ENCODE assay signal across 14 cellular contexts in genomic region chr22:27476729-27477128, GRCh38.
DNase-seq lines count a peak whose midpoint lies in the region; ATAC-seq, FAIRE-seq and TF ChIP-seq lines count a peak whose summit lies in the region.
"Had no signal": no experiment of that assay in that cellular context is flagged by ENCODE, and none has a peak within 500 bp of the region (broad histone marks: within the 10 kb centered on the region; RNA-seq: fewer than 3 reads in every experiment).

No MANE protein-coding gene starts in this region.

- H3K36me3 ChIP-seq in GM23338 (ENCODE audit: insufficient read depth) = no peaks in the 10 kb centered on the region
- no peaks in the 10 kb centered on the region for H3K36me3 ChIP-seq in psoas muscle (ENCODE audit: insufficient read depth in 1 of 2, low read depth in 1 of 2)
- no peaks in the 10 kb centered on the region for H3K36me3 ChIP-seq in small intestine (ENCODE audit: control insufficient read depth in 2 of 2, insufficient read depth in 2 of 2, low read length in 2 of 2)

- TF ChIP-seq CTCF in GM23338 (conservative IDR thresholded peaks at IDR 0.05; ENCODE audit: low read depth in 2 of 2) (no peak), foreskin fibroblast (IDR thresholded peaks at IDR 0.05; ENCODE audit: low read depth, low read length) (no peak), psoas muscle (IDR thresholded peaks at IDR 0.05) (no peak)

- H3K4me3 ChIP-seq in GM23338 (no peak overlapping the region), foreskin fibroblast (ENCODE audit: low read depth in 1 of 2, low read length in 2 of 2) (no peak overlapping the region), psoas muscle (no peak overlapping the region), small intestine (ENCODE audit: low read depth in 1 of 2, low read length in 2 of 2) (no peak overlapping the region)

- no peaks in the 10 kb centered on the region for H3F3A ChIP-seq in GM23338 (replicated peaks; ENCODE audit: low read depth)

- no peak overlapping the region for H3K4me3 Mint-ChIP-seq in GM23338
- H3K4me3 Mint-ChIP-seq: natural killer cell; stimulated activated naive CD8-positive, alpha-beta T cell treated with anti-CD3 and anti-CD28 coated beads, Interleukin-15, Interleukin-2, amounts not matched to agents 100 ng/mL and 50 ng/mL, for 24 hours had no signal

- H3K27ac Mint-ChIP-seq in GM23338 = peak overlapping the region; percentile 71; the same call in 1 of the 2 replicates
- H3K27ac Mint-ChIP-seq: natural killer cell; stimulated activated naive CD8-positive, alpha-beta T cell treated with anti-CD3 and anti-CD28 coated beads, Interleukin-15, Interleukin-2, amounts not matched to agents 100 ng/mL and 50 ng/mL, for 24 hours had no signal

- ATAC-seq in GM23338 (no peak), psoas muscle (peak; percentile 23 to 67 (median 58)), HG02885 (IDR thresholded peaks at IDR 0.05; ENCODE audit: poor library complexity, unreplicated experiment) (no peak), HG03439 (IDR thresholded peaks at IDR 0.05; ENCODE audit: unreplicated experiment) (no peak)
- ATAC-seq: natural killer cell had no signal

- H3K27me3 ChIP-seq in GM23338 (ENCODE audit: insufficient read depth) = no peaks in the 10 kb centered on the region
- H3K27me3 ChIP-seq in psoas muscle (ENCODE audit: insufficient read depth in 3 of 3, low read length in 2 of 3) = no peaks in the 10 kb centered on the region
- H3K27me3 ChIP-seq in small intestine (ENCODE audit: control insufficient read depth in 2 of 2, insufficient read depth in 2 of 2, low read length in 2 of 2) = no peaks in the 10 kb centered on the region

- H3K79me2 ChIP-seq in GM23338 (replicated peaks; ENCODE audit: insufficient read depth) = no peaks in the 10 kb centered on the region

- peaks cover 53% of the 10 kb centered on the region for H3K4me1 Mint-ChIP-seq in GM23338
- H3K4me1 Mint-ChIP-seq: natural killer cell had no signal

- no peak for FAIRE-seq in small intestine (lab: Jason Lieb, UNC)

- DNase-seq in GM23338 (ENCODE audit: low spot score) (no peak), SW480 (ENCODE audit: low spot score) (peak; percentile 71), foreskin fibroblast (peak; percentile 70 to 78), psoas muscle (no peak), small intestine (no peak)
- DNase-seq in stimulated activated CD4-positive, alpha-beta T cell treated with anti-CD3 and anti-CD28 coated beads, Interleukin-4, amount 100 ng/mL, for 1 hour = no peak
- DNase-seq: activated CD4-positive, alpha-beta T cell treated with anti-CD3 and anti-CD28 coated beads, Interleukin-2, amount 50 U/mL, for 1 hour; activated naive CD4-positive, alpha-beta T cell; COR-L47; natural killer cell; NCI-H2227 treated with DMSO at 0.1 percent for 48 hours had no signal

- H3K9me3 Mint-ChIP-seq in GM23338 = peaks cover 3% of the 10 kb centered on the region; the same call in 1 of the 3 replicates
- H3K9me3 Mint-ChIP-seq: natural killer cell; stimulated activated naive CD8-positive, alpha-beta T cell treated with anti-CD3 and anti-CD28 coated beads, Interleukin-15, Interleukin-2, amounts not matched to agents 100 ng/mL and 50 ng/mL, for 24 hours had no signal

- WGBS in psoas muscle, 3 donors = 74 to 82% (median 79%) methylated on average over 8 of the region's 8 CpGs
- WGBS in small intestine, 3 donors = 26 to 67% (median 53%) methylated on average over 8 of the region's 8 CpGs

- no peaks in the 10 kb centered on the region for H3K9me2 ChIP-seq in GM23338 (ENCODE audit: insufficient read depth)

- peak overlapping the region; percentile 38; the same call in 1 of the 2 replicates for H2AFZ ChIP-seq in GM23338

- intact Hi-C loops in psoas muscle (cut with DNase I) = no loop called here

- H3K9me3 ChIP-seq in psoas muscle = no peaks in the 10 kb centered on the region
- H3K9me3 ChIP-seq in small intestine (ENCODE audit: control insufficient read depth, low read depth) = no peaks in the 10 kb centered on the region

- H3K36me3 Mint-ChIP-seq in GM23338 (ENCODE audit: low read depth) = no peaks in the 10 kb centered on the region
- H3K36me3 Mint-ChIP-seq: natural killer cell had no signal

- H3K4me1 ChIP-seq in GM23338 (ENCODE audit: insufficient read depth) (peaks cover 31% of the 10 kb centered on the region), psoas muscle (no peaks in the 10 kb centered on the region), small intestine (ENCODE audit: control insufficient read depth in 2 of 2, insufficient read depth in 1 of 2, low read depth in 1 of 2, low read length in 1 of 2) (no peaks in the 10 kb centered on the region)

- no peaks in the 10 kb centered on the region for H4K20me1 ChIP-seq in GM23338 (replicated peaks; ENCODE audit: insufficient read depth)

- H3K27ac ChIP-seq in GM23338 (ENCODE audit: low read depth) = no peak overlapping the region
- no peak overlapping the region for H3K27ac ChIP-seq in psoas muscle
- no peak overlapping the region for H3K27ac ChIP-seq in small intestine (ENCODE audit: low read depth in 1 of 2, low read length in 1 of 2)

- H3K27me3 Mint-ChIP-seq in GM23338 (ENCODE audit: insufficient read depth, low read depth, poor library complexity) = peaks cover 11% of the 10 kb centered on the region
- H3K27me3 Mint-ChIP-seq: stimulated activated naive CD8-positive, alpha-beta T cell treated with anti-CD3 and anti-CD28 coated beads, Interleukin-15, Interleukin-2, amounts not matched to agents 100 ng/mL and 50 ng/mL, for 24 hours had no signal

- no peak overlapping the region for H3K4me2 ChIP-seq in GM23338

TF ChIP-seq in GM23338, 12 proteins besides CTCF, POLR2A, EP300 and RAD21 (continues in another document):
- TF ChIP-seq, protein P1, sequence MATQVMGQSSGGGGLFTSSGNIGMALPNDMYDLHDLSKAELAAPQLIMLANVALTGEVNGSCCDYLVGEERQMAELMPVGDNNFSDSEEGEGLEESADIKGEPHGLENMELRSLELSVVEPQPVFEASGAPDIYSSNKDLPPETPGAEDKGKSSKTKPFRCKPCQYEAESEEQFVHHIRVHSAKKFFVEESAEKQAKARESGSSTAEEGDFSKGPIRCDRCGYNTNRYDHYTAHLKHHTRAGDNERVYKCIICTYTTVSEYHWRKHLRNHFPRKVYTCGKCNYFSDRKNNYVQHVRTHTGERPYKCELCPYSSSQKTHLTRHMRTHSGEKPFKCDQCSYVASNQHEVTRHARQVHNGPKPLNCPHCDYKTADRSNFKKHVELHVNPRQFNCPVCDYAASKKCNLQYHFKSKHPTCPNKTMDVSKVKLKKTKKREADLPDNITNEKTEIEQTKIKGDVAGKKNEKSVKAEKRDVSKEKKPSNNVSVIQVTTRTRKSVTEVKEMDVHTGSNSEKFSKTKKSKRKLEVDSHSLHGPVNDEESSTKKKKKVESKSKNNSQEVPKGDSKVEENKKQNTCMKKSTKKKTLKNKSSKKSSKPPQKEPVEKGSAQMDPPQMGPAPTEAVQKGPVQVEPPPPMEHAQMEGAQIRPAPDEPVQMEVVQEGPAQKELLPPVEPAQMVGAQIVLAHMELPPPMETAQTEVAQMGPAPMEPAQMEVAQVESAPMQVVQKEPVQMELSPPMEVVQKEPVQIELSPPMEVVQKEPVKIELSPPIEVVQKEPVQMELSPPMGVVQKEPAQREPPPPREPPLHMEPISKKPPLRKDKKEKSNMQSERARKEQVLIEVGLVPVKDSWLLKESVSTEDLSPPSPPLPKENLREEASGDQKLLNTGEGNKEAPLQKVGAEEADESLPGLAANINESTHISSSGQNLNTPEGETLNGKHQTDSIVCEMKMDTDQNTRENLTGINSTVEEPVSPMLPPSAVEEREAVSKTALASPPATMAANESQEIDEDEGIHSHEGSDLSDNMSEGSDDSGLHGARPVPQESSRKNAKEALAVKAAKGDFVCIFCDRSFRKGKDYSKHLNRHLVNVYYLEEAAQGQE (IDR thresholded peaks at IDR 0.05; ENCODE audit: unreplicated experiment) = no peak
- TF ChIP-seq CREB1 (CRISPR knock-in tag; IDR thresholded peaks at IDR 0.05; ENCODE audit: low read depth) = no peak
- no peak for TF ChIP-seq EZH2 (IDR thresholded peaks at IDR 0.05; ENCODE audit: low read depth, unreplicated experiment)
- no peak for TF ChIP-seq JUNB (IDR thresholded peaks at IDR 0.05; ENCODE audit: unreplicated experiment)
- no peak for TF ChIP-seq POLR2AphosphoS5 (IDR thresholded peaks at IDR 0.05; ENCODE audit: low read depth)
- TF ChIP-seq, protein P2, sequence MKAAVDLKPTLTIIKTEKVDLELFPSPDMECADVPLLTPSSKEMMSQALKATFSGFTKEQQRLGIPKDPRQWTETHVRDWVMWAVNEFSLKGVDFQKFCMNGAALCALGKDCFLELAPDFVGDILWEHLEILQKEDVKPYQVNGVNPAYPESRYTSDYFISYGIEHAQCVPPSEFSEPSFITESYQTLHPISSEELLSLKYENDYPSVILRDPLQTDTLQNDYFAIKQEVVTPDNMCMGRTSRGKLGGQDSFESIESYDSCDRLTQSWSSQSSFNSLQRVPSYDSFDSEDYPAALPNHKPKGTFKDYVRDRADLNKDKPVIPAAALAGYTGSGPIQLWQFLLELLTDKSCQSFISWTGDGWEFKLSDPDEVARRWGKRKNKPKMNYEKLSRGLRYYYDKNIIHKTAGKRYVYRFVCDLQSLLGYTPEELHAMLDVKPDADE (IDR thresholded peaks at IDR 0.05) = no peak
- no peak for TF ChIP-seq NANOG (IDR thresholded peaks at IDR 0.05; ENCODE audit: borderline replicate concordance)
- no peak for TF ChIP-seq ZNF114 (CRISPR knock-in tag; IDR thresholded peaks at IDR 0.05)
- TF ChIP-seq ZNF331 (CRISPR knock-in tag; IDR thresholded peaks at IDR 0.05; ENCODE audit: low read depth) = no peak
- no peak for TF ChIP-seq STAT1 (IDR thresholded peaks at IDR 0.05; ENCODE audit: unreplicated experiment)
- TF ChIP-seq EZH2phosphoT487 (IDR thresholded peaks at IDR 0.05; ENCODE audit: unreplicated experiment) = no peak

Comparison
In these comparisons a context has a peak if more than half of its experiments do, and no peak if none do; other contexts are left out.
1. ATAC-seq: peak in psoas muscle (4 of 4); none in GM23338 (single experiment), HG02885 (single experiment) and HG03439 (single experiment).
2. DNase-seq: peak in SW480 (single experiment) and foreskin fibroblast (2 of 2); none in GM23338 (single experiment), psoas muscle (0 of 2), small intestine (single experiment) and stimulated activated CD4-positive, alpha-beta T cell treated with anti-CD3 and anti-CD28 coated beads, Interleukin-4, amount 100 ng/mL, for 1 hour (single experiment).